9 cellular contexts compared by ENCODE assay signal in genomic region chr11:128757886-128758612, GRCh38.
A peak's percentile ranks its signal among the peaks of the same experiment; 100 is the strongest.
DNase-seq lines count a peak whose midpoint lies in the region; ATAC-seq and TF ChIP-seq lines count a peak whose summit lies in the region.
"Had no signal": no experiment of that assay in that cellular context is flagged by ENCODE, and none has a peak within 500 bp of the region (broad histone marks: within the 10 kb centered on the region; RNA-seq: fewer than 3 reads in every experiment).

No MANE protein-coding gene starts in this region.

- H3K27me3 Mint-ChIP-seq in activated CD4-positive, alpha-beta memory T cell treated with anti-CD3 and anti-CD28 coated beads, Interleukin-2, amount 10 ng/mL, durations not matched to agents 7 days and 5 days: no peaks in the 10 kb centered on the region
- H3K27me3 Mint-ChIP-seq in stimulated activated memory B cell treated with anti-CD40 and anti-IgM and Interleukin-4, amounts not matched to agents 10 μg/mL and 1 μg/mL and 100 μg/mL, for 72 hours: no peaks in the 10 kb centered on the region
- peaks cover 10% of the 10 kb centered on the region for H3K27me3 Mint-ChIP-seq in neural progenitor cell (ENCODE audit: insufficient read depth, low read depth)

- H3K4me1 ChIP-seq in left ventricle myocardium inferior: peaks cover 38% of the 10 kb centered on the region
- H3K4me1 ChIP-seq in right atrium auricular region: peaks cover 0 to 11% of the 10 kb centered on the region in 2 donors
- no peaks in the 10 kb centered on the region for H3K4me1 ChIP-seq in neural progenitor cell

- H3F3A ChIP-seq in neural progenitor cell (ENCODE audit: low read depth): no peaks in the 10 kb centered on the region

- H3K9me3 ChIP-seq in left ventricle myocardium inferior (replicated peaks) (no peaks in the 10 kb centered on the region), right atrium auricular region (no peaks in the 10 kb centered on the region), neural progenitor cell (ENCODE audit: low read depth) (no peaks in the 10 kb centered on the region)

- CTCF ChIA-PET in activated CD4-positive, alpha-beta memory T cell treated with anti-CD3 and anti-CD28 coated beads, Interleukin-2, amount 10 ng/mL, durations not matched to agents 7 days and 5 days (lab: Charles Lee): interaction anchor here (0.6 to 2.6 kb wide), 33 partner anchors 10 to 601 kb away, joined by 3 to 54 read pairs (median 6); partner anchors contain the start of gene FLI1

- H3K27ac ChIP-seq in left ventricle myocardium inferior (replicated peaks) (peak overlapping the region; percentile 54), right atrium auricular region (no peak overlapping the region), neural progenitor cell (no peak overlapping the region)

- no peak for TF ChIP-seq CTCF in left ventricle myocardium inferior (IDR thresholded peaks at IDR 0.05; ENCODE audit: borderline replicate concordance)
- TF ChIP-seq CTCF in right atrium auricular region (IDR thresholded peaks at IDR 0.05): no peak
- no peak for TF ChIP-seq CTCF in neural progenitor cell (IDR thresholded peaks at IDR 0.05)

- POLR2A ChIA-PET in activated CD4-positive, alpha-beta memory T cell treated with anti-CD3 and anti-CD28 coated beads, Interleukin-2, amount 10 ng/mL, durations not matched to agents 7 days and 5 days (lab: Charles Lee): interaction anchor here (0.6 to 3.4 kb wide), 15 partner anchors 10 to 586 kb away, joined by 3 to 17 read pairs (median 5); partner anchors contain the start of gene FLI1

- H2AFZ ChIP-seq in neural progenitor cell (replicated peaks): no peak overlapping the region

- H3K4me3 Mint-ChIP-seq in activated CD4-positive, alpha-beta memory T cell treated with anti-CD3 and anti-CD28 coated beads, Interleukin-2, amount 10 ng/mL, durations not matched to agents 7 days and 5 days: peak overlapping the region; percentile 14
- peak overlapping the region; percentile 77 for H3K4me3 Mint-ChIP-seq in stimulated activated memory B cell treated with anti-CD40 and anti-IgM and Interleukin-4, amounts not matched to agents 10 μg/mL and 1 μg/mL and 100 μg/mL, for 72 hours
- no peak overlapping the region for H3K4me3 Mint-ChIP-seq in neural progenitor cell

- no peak overlapping the region for H3K4me2 ChIP-seq in neural progenitor cell

- no peaks in the 10 kb centered on the region for H3K79me2 ChIP-seq in neural progenitor cell (ENCODE audit: low read depth)

- H3K27me3 ChIP-seq in left ventricle myocardium inferior (ENCODE audit: low read depth) (no peaks in the 10 kb centered on the region), right atrium auricular region (no peaks in the 10 kb centered on the region), H7 (ENCODE audit: control insufficient read depth, insufficient read depth, low read length) (no peaks in the 10 kb centered on the region), neural progenitor cell (no peaks in the 10 kb centered on the region)

- intact Hi-C loops in left ventricle myocardium inferior (cut with micrococcal nuclease): no loop called here

- no peak overlapping the region for H3K9ac ChIP-seq in neural progenitor cell

- peaks cover 81% of the 10 kb centered on the region for H3K36me3 Mint-ChIP-seq in activated CD4-positive, alpha-beta memory T cell treated with anti-CD3 and anti-CD28 coated beads, Interleukin-2, amount 10 ng/mL, durations not matched to agents 7 days and 5 days (ENCODE audit: low read depth)
- H3K36me3 Mint-ChIP-seq in stimulated activated memory B cell treated with anti-CD40 and anti-IgM and Interleukin-4, amounts not matched to agents 10 μg/mL and 1 μg/mL and 100 μg/mL, for 72 hours: peaks cover 43% of the 10 kb centered on the region
- H3K36me3 Mint-ChIP-seq in neural progenitor cell: no peaks in the 10 kb centered on the region

- peaks cover 70% of the 10 kb centered on the region for H3K4me1 Mint-ChIP-seq in activated CD4-positive, alpha-beta memory T cell treated with anti-CD3 and anti-CD28 coated beads, Interleukin-2, amount 10 ng/mL, durations not matched to agents 7 days and 5 days
- H3K4me1 Mint-ChIP-seq in stimulated activated memory B cell treated with anti-CD40 and anti-IgM and Interleukin-4, amounts not matched to agents 10 μg/mL and 1 μg/mL and 100 μg/mL, for 72 hours: peaks cover 85% of the 10 kb centered on the region
- peaks cover 6% of the 10 kb centered on the region for H3K4me1 Mint-ChIP-seq in neural progenitor cell

- peak overlapping the region; percentile 87 for H3K27ac Mint-ChIP-seq in activated CD4-positive, alpha-beta memory T cell treated with anti-CD3 and anti-CD28 coated beads, Interleukin-2, amount 10 ng/mL, durations not matched to agents 7 days and 5 days
- H3K27ac Mint-ChIP-seq in stimulated activated memory B cell treated with anti-CD40 and anti-IgM and Interleukin-4, amounts not matched to agents 10 μg/mL and 1 μg/mL and 100 μg/mL, for 72 hours: peak overlapping the region; percentile 96
- H3K27ac Mint-ChIP-seq in neural progenitor cell: no peak overlapping the region

- no peaks in the 10 kb centered on the region for H3K9me3 Mint-ChIP-seq in activated CD4-positive, alpha-beta memory T cell treated with anti-CD3 and anti-CD28 coated beads, Interleukin-2, amount 10 ng/mL, durations not matched to agents 7 days and 5 days
- H3K9me3 Mint-ChIP-seq in stimulated activated memory B cell treated with anti-CD40 and anti-IgM and Interleukin-4, amounts not matched to agents 10 μg/mL and 1 μg/mL and 100 μg/mL, for 72 hours: peaks cover 3% of the 10 kb centered on the region
- no peaks in the 10 kb centered on the region for H3K9me3 Mint-ChIP-seq in neural progenitor cell

- ATAC-seq in HG02885 (IDR thresholded peaks at IDR 0.05; ENCODE audit: poor library complexity, unreplicated experiment): peak; percentile 72
- peak; percentile 90 for ATAC-seq in stimulated activated memory B cell treated with anti-CD40 and anti-IgM and Interleukin-4, amounts not matched to agents 10 μg/mL and 1 μg/mL and 100 μg/mL, for 72 hours
- ATAC-seq: Panc1 had no signal

- H3K36me3 ChIP-seq in left ventricle myocardium inferior: peaks cover 29% of the 10 kb centered on the region
- peaks cover 7% of the 10 kb centered on the region for H3K36me3 ChIP-seq in right atrium auricular region
- H3K36me3 ChIP-seq in H7 (replicated peaks; ENCODE audit: control insufficient read depth, insufficient read depth, low read length): no peaks in the 10 kb centered on the region
- H3K36me3 ChIP-seq in neural progenitor cell: no peaks in the 10 kb centered on the region

- DNase-seq in left ventricle myocardium inferior: no peak
- no peak for DNase-seq in right atrium auricular region (ENCODE audit: low spot score)
- peak; percentile 54 for DNase-seq in activated CD4-positive, alpha-beta memory T cell treated with anti-CD3 and anti-CD28 coated beads, Interleukin-2, amount 10 ng/mL, durations not matched to agents 7 days and 5 days
- DNase-seq in H7: no peak
- DNase-seq in cerebellar cortex (ENCODE audit: low spot score): no peak
- no peak for DNase-seq in neural progenitor cell (ENCODE audit: low spot score)

- H4K20me1 ChIP-seq in neural progenitor cell (ENCODE audit: low read depth): no peaks in the 10 kb centered on the region

- no peak overlapping the region for H3K4me3 ChIP-seq in left ventricle myocardium inferior
- H3K4me3 ChIP-seq in right atrium auricular region: no peak overlapping the region
- no peak overlapping the region for H3K4me3 ChIP-seq in H7 (ENCODE audit: insufficient read depth, low read depth, low read length)
- H3K4me3 ChIP-seq in neural progenitor cell: no peak overlapping the region
